1 cellular context compared by ENCODE assay signal in genomic region chr10:72637398-72637857, GRCh38.
TF ChIP-seq lines count a peak whose summit lies in the region.

No MANE protein-coding gene starts in this region.

TF ChIP-seq in K562, 482 proteins besides CTCF, POLR2A, EP300 and RAD21 (continued from another document and continues in another):
- TF ChIP-seq RUNX1 (IDR thresholded peaks at IDR 0.05; ENCODE audit: low read depth) (no peak), ZEB2 (IDR thresholded peaks at IDR 0.05) (peak; percentile 94), TAF7 (tag; IDR thresholded peaks at IDR 0.05) (no peak), RFX1 (IDR thresholded peaks at IDR 0.05) (no peak), SMARCB1 (IDR thresholded peaks at IDR 0.05; ENCODE audit: insufficient read length, low read depth) (no peak), MLLT1 (IDR thresholded peaks at IDR 0.05) (peak; percentile 80 to 83), FOXM1 (IDR thresholded peaks at IDR 0.05; ENCODE audit: low read depth) (no peak; the same call in none of the 2 replicates), FOXM1 (CRISPR knock-in tag; IDR thresholded peaks at IDR 0.05; ENCODE audit: low read depth) (no peak), LEF1 (IDR thresholded peaks at IDR 0.05) (peak; percentile 96), ZNF354B (CRISPR knock-in tag; IDR thresholded peaks at IDR 0.05) (no peak), ZBTB17 (CRISPR knock-in tag; IDR thresholded peaks at IDR 0.05) (no peak), ZBTB7A (IDR thresholded peaks at IDR 0.05; ENCODE audit: borderline replicate concordance, control insufficient read depth, low read depth, low read length) (0 out of 2 replicates have a peak, but pooled peaks have one; percentile 51), TSC22D4 (tag; IDR thresholded peaks at IDR 0.05) (no peak), RBM39 (optimal IDR thresholded peaks at IDR 0.05; ENCODE audit: low read depth, low read length) (no peak), YBX1 (IDR thresholded peaks at IDR 0.05) (no peak), ZBTB11 (CRISPR knock-in tag; IDR thresholded peaks at IDR 0.05) (no peak; a peak in 2 of 6 replicates), ZC3H11A (IDR thresholded peaks at IDR 0.05; ENCODE audit: low read depth, low read length) (no peak), DIDO1 (tag; IDR thresholded peaks at IDR 0.05; ENCODE audit: low read depth) (no peak), L3MBTL2 (IDR thresholded peaks at IDR 0.05) (peak; percentile 84), JUND (IDR thresholded peaks at IDR 0.05; ENCODE audit: borderline replicate concordance, low read depth, low read length) (peak; percentile 86; the same call in 1 of the 2 replicates), JUND (tag; IDR thresholded peaks at IDR 0.05; ENCODE audit: borderline replicate concordance, low read depth, low read length) (peak; percentile 89; the same call in 2 of the 3 replicates), ETS1 (conservative IDR thresholded peaks at IDR 0.05; ENCODE audit: control insufficient read depth, low read depth, low read length) (0 out of 2 replicates have a peak, but pooled peaks have one; percentile 28), SMARCA4 (IDR thresholded peaks at IDR 0.05) (peak; percentile 92), ZNF77 (CRISPR knock-in tag; IDR thresholded peaks at IDR 0.05) (no peak), HDAC8 (tag; IDR thresholded peaks at IDR 0.05) (no peak), CBFA2T3 (IDR thresholded peaks at IDR 0.05) (peak; percentile 83), NCOA4 (IDR thresholded peaks at IDR 0.05; ENCODE audit: partially characterized antibody) (no peak), GABPB2 (CRISPR knock-in tag; conservative IDR thresholded peaks at IDR 0.05) (no peak), ZBTB26 (CRISPR knock-in tag; IDR thresholded peaks at IDR 0.05) (no peak), HNRNPH1 (optimal IDR thresholded peaks at IDR 0.05; ENCODE audit: low read depth, low read length) (no peak), DLX4 (CRISPR knock-in tag; IDR thresholded peaks at IDR 0.05) (no peak), POLR3A (IDR thresholded peaks at IDR 0.05; ENCODE audit: borderline replicate concordance, extremely low read depth, insufficient read depth, insufficient read length) (no peak), ZNF274 (IDR thresholded peaks at IDR 0.05; ENCODE audit: borderline replicate concordance, low read depth, low read length) (no peak), SMAD1 (IDR thresholded peaks at IDR 0.05; ENCODE audit: low read depth, low read length, partially characterized antibody) (no peak), GMEB1 (CRISPR knock-in tag; IDR thresholded peaks at IDR 0.05) (no peak), RBM14 (IDR thresholded peaks at IDR 0.05; ENCODE audit: borderline replicate concordance, insufficient read depth, low read depth, low read length) (no peak), ZBTB12 (CRISPR knock-in tag; IDR thresholded peaks at IDR 0.05) (no peak), FOXA3 (CRISPR knock-in tag; conservative IDR thresholded peaks at IDR 0.05 in 1 of 2, IDR thresholded peaks at IDR 0.05 in 1 of 2) (no peak), PTBP1 (IDR thresholded peaks at IDR 0.05; ENCODE audit: low read depth, low read length) (no peak), FOXJ2 (tag; IDR thresholded peaks at IDR 0.05) (peak; percentile 59), ZNF143 (CRISPR knock-in tag; IDR thresholded peaks at IDR 0.05) (no peak), NEUROD1 (IDR thresholded peaks at IDR 0.05; ENCODE audit: borderline replicate concordance, low read depth, low read length, partially characterized antibody) (peak; percentile 59), ZBED1 (IDR thresholded peaks at IDR 0.05) (0 out of 2 replicates have a peak, but pooled peaks have one; percentile 37), SAFB (IDR thresholded peaks at IDR 0.05; ENCODE audit: borderline replicate concordance, low read depth, low read length) (no peak), SNRNP70 (optimal IDR thresholded peaks at IDR 0.05; ENCODE audit: low read depth, low read length) (no peak), ZBTB40 (IDR thresholded peaks at IDR 0.05) (peak; percentile 22; the same call in 1 of the 2 replicates), ZBTB40 (CRISPR knock-in tag; IDR thresholded peaks at IDR 0.05) (no peak), CBX3 (IDR thresholded peaks at IDR 0.05; ENCODE audit: borderline replicate concordance in 1 of 2, low read length in 2 of 2) (peak in 1 of 2 experiments; percentile 100; a peak in 2 of 3 replicates), MCM2 (IDR thresholded peaks at IDR 0.05; ENCODE audit: low read depth) (no peak)
